Comparison of ENCODE assay signal across 17 cellular contexts in the genomic region with DNA sequence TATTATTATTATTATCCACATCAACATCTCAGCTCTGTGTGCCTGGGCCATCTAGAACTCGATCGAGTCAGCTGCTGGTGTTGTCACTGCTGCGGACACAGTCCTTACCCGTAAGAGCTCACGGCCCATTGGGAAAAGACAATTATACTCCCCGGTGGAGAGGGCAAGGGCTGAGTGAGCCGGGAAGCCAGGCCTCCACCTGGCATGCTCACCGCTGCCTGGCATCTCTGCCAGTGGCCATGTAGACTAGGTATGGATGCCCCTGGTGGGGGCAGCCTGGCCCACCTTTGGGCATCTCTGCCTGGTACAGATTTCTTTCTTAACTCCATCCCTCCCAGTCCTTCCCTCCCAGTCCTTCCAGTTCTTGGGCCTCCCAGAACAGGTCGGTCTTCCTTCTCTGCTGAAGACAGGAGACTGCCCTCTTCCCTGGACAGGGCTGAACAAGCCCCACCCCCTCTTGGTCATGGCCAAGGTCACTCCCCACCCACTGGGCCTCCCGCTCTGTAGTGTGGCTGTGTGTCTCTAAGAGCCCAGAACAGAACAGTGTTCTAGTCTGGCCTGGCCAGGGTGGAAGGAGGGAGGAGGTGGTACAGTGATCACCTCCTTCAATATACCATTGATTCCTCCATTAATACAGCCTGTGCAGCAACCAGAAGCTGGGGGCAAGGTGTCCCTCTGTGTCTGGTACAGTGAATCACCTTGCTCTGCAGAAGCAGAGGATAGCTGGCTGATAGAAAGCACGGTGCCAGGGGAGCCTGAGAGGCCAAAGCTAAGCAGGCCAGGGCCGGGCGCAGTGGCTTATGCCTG. TPM values are rescaled to one million over a fixed set of nuclear protein-coding genes. Genes with fewer than 3 reads are reported as not detected.
A peak's percentile ranks its signal among the peaks of the same experiment; 100 is the strongest.
DNase-seq lines count a peak whose midpoint lies in the region; ATAC-seq and TF ChIP-seq lines count a peak whose summit lies in the region.
"Had no signal": no experiment of that assay in that cellular context is flagged by ENCODE, and none has a peak within 500 bp of the region (broad histone marks: within the 10 kb centered on the region; RNA-seq: fewer than 3 reads in every experiment).

No MANE protein-coding gene starts in this region.

- 67 to 75% methylated on average over 11 to 13 of the region's 13 CpGs for WGBS in testis, 2 donors

- no peak overlapping the region for H3K4me3 ChIP-seq in SJSA1
- H3K4me3 ChIP-seq in testis: no peak overlapping the region
- H3K4me3 ChIP-seq in lower lobe of right lung: no peak overlapping the region
- H3K4me3 ChIP-seq: pancreas, thoracic aorta had no signal

- ATAC-seq in GM21360 (IDR thresholded peaks at IDR 0.05; ENCODE audit: unreplicated experiment) (no peak), lower lobe of right lung (no peak)
- ATAC-seq: activated naive CD8-positive, alpha-beta T cell treated with anti-CD3 and anti-CD28 coated beads, Interleukin-2, amount 50 U/mL, for 24 hours had no signal

- H3K4me1 ChIP-seq in SJSA1 (replicated peaks) (peaks cover 39% of the 10 kb centered on the region), testis (peaks cover 14% of the 10 kb centered on the region), lower lobe of right lung (peaks cover 36% of the 10 kb centered on the region)

- peak; percentile 20 for DNase-seq in NCI-H187 treated with DMSO at 0.1 percent for 48 hours (lab: John Stamatoyannopoulos, UW)
- DNase-seq in SJSA1 (ENCODE audit: low read depth in 1 of 2, low spot score in 2 of 2): no peak
- peak; percentile 64 for DNase-seq in islet precursor cell
- peak; percentile 54 for DNase-seq in testis
- DNase-seq in lower lobe of right lung: no peak
- no peak for DNase-seq in stimulated activated CD4-positive, alpha-beta T cell treated with anti-CD3 and anti-CD28 coated beads, Interleukin-4, amount 100 ng/mL, for 1 hour
- DNase-seq: activated CD4-positive, alpha-beta T cell treated with anti-CD3 and anti-CD28 coated beads for 4 hours; activated naive CD8-positive, alpha-beta T cell treated with anti-CD3 and anti-CD28 coated beads, Interleukin-2, amount 50 U/mL, for 24 hours; activated T-cell treated with anti-CD3 and anti-CD28 coated beads, Interleukin-2, amount 50 U/mL, for 1 hour; CD4-positive, alpha-beta memory T cell; NCI-H526; pancreas; T-helper 2 cell had no signal

- H3K36me3 ChIP-seq in SJSA1 (no peaks in the 10 kb centered on the region), testis (ENCODE audit: low read depth, missing control alignments) (no peaks in the 10 kb centered on the region), lower lobe of right lung (no peaks in the 10 kb centered on the region)
- H3K36me3 ChIP-seq: pancreas, thoracic aorta had no signal

- intact Hi-C loops in testis (cut with DNase I; ENCODE audit: low total_unique reads) (no loop called here), lower lobe of right lung (cut with DNase I) (no loop called here)

- peak overlapping the region; percentile 71 for H3K27ac ChIP-seq in SJSA1
- H3K27ac ChIP-seq in testis: no peak overlapping the region
- no peak overlapping the region for H3K27ac ChIP-seq in lower lobe of right lung
- H3K27ac ChIP-seq: pancreas, thoracic aorta had no signal

- TF ChIP-seq CTCF in testis (IDR thresholded peaks at IDR 0.05) (no peak), lower lobe of right lung (IDR thresholded peaks at IDR 0.05) (no peak)

- H3K9me3 ChIP-seq in SJSA1 (replicated peaks): no peaks in the 10 kb centered on the region
- H3K9me3 ChIP-seq in testis: no peaks in the 10 kb centered on the region
- no peaks in the 10 kb centered on the region for H3K9me3 ChIP-seq in lower lobe of right lung
- H3K9me3 ChIP-seq: pancreas, thoracic aorta had no signal

- H3K27me3 ChIP-seq in SJSA1 (replicated peaks) (no peaks in the 10 kb centered on the region), testis (no peaks in the 10 kb centered on the region), lower lobe of right lung (ENCODE audit: low read depth) (no peaks in the 10 kb centered on the region)
- H3K27me3 ChIP-seq: pancreas had no signal

- TF ChIP-seq POLR2A in testis (IDR thresholded peaks at IDR 0.05): no peak

RNA-seq across cellular contexts. Expression of a gene that starts 57.7 kb away (rescaled TPM):
- 0.18 TPM in 1 of 2 replicates, not detected in the other for total RNA-seq in SJSA1 (2014; rRNA removed; shearing (Covaris generic))
- total RNA-seq in testis: under 1 TPM; 0.74 to 0.79 TPM
- 0.67 TPM for polyA plus RNA-seq in testis (ENCODE audit: insufficient read depth, low read depth, low replicate concordance)
- not detected for total RNA-seq in lower lobe of right lung
- total RNA-seq: CD4-positive, alpha-beta memory T cell; mononuclear cell had no signal
- polyA plus RNA-seq: CD4-positive, alpha-beta memory T cell; keratinocyte had no signal

Comparison
In these comparisons a context has a peak if more than half of its experiments do, and no peak if none do; other contexts are left out.
1. DNase-seq: peak in NCI-H187 treated with DMSO at 0.1 percent for 48 hours (single experiment), islet precursor cell (single experiment) and testis (single experiment); none in SJSA1 (0 of 2), lower lobe of right lung (single experiment) and stimulated activated CD4-positive, alpha-beta T cell treated with anti-CD3 and anti-CD28 coated beads, Interleukin-4, amount 100 ng/mL, for 1 hour (single experiment).